8 cellular contexts compared by ENCODE assay signal in the genomic region with DNA sequence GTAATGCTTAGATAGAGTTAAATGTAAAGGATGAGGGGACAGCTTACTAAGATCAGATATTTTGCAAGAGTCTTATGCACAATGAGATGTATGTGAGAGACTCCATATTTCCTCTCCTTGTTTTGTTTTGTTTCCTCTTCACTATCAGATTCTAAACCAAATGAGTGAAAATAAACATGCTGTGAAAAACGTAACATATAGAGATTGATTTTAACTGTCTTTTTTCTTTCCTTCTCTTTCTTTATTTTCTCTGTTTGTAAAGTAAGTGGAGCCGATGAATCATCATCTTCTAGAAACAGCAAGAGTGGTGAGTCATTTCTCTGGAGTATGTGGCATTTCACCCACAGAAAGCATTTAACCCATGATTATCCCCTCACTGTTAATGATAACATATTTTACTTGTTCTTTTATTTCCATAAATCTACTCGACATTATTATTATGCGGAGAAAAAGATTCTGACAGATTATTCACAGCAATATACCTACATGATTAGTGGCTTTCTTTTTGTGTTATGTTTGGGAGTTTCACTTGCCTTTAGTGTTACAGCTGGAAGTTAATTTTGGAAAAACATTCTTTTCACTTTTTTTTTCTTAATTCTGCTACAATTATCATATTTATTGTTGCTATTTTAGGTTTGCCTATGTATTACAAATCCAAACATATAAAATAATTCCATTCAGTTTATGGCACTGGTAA. TPM values are rescaled to one million over a fixed set of nuclear protein-coding genes. Genes with fewer than 3 reads are reported as not detected.
A peak's percentile ranks its signal among the peaks of the same experiment; 100 is the strongest.
DNase-seq lines count a peak whose midpoint lies in the region; ATAC-seq and TF ChIP-seq lines count a peak whose summit lies in the region.

No MANE protein-coding gene starts in this region.

- H3K27me3 Mint-ChIP-seq in central memory CD8-positive, alpha-beta T cell, result no peaks in the 10 kb centered on the region

- H2AFZ ChIP-seq in PC-3 (ENCODE audit: low read length), result no peak overlapping the region

- H3K9me3 ChIP-seq in PC-3 (ENCODE audit: low read length), result no peaks in the 10 kb centered on the region
- H3K9me3 ChIP-seq in mucosa of descending colon, result no peaks in the 10 kb centered on the region

- H3K79me2 ChIP-seq in PC-3 (ENCODE audit: low read length), result peaks cover 29% of the 10 kb centered on the region

- peak; percentile 42 for DNase-seq in AG08396 (ENCODE audit: low spot score)
- DNase-seq in PC-3, result peak; percentile 79
- no peak for DNase-seq in central memory CD8-positive, alpha-beta T cell (ENCODE audit: low spot score in 2 of 2)
- no peak for DNase-seq in mucosa of descending colon
- DNase-seq in D341Med (ENCODE audit: low spot score), result no peak
- DNase-seq in posterior cingulate gyrus, result no peak

- H3K9me3 Mint-ChIP-seq in central memory CD8-positive, alpha-beta T cell, result no peaks in the 10 kb centered on the region

- H3K9ac ChIP-seq in PC-3 (ENCODE audit: low read length), result peak overlapping the region; percentile 52

- H3K4me3 Mint-ChIP-seq in central memory CD8-positive, alpha-beta T cell, result peak overlapping the region; percentile 56

- peak overlapping the region; percentile 90 for H3K27ac Mint-ChIP-seq in central memory CD8-positive, alpha-beta T cell (ENCODE audit: low read depth)

- H3F3A ChIP-seq in PC-3 (ENCODE audit: low read length, unreplicated experiment), result peaks cover 13% of the 10 kb centered on the region

- peak; percentile 81 for ATAC-seq in GM18520 (IDR thresholded peaks at IDR 0.05; ENCODE audit: unreplicated experiment)
- peak; percentile 78 for ATAC-seq in HG02973 (IDR thresholded peaks at IDR 0.05; ENCODE audit: unreplicated experiment)
- peak; percentile 23 for ATAC-seq in PC-3
- ATAC-seq in central memory CD8-positive, alpha-beta T cell (replicated peaks; ENCODE audit: extremely low read depth, poor library complexity, severe bottlenecking), result peak; percentile 42
- peak; percentile 76 for ATAC-seq in mucosa of descending colon

- peaks cover 63% of the 10 kb centered on the region for H3K4me1 ChIP-seq in PC-3 (ENCODE audit: insufficient read depth, low read length)
- peaks cover under 1% of the 10 kb centered on the region for H3K4me1 ChIP-seq in mucosa of descending colon (ENCODE audit: low read depth)

- H3K9me2 ChIP-seq in PC-3 (replicated peaks; ENCODE audit: low read length), result no peaks in the 10 kb centered on the region

- H3K27me3 ChIP-seq in PC-3 (ENCODE audit: low read length), result no peaks in the 10 kb centered on the region

- H3K4me3 ChIP-seq in PC-3 (ENCODE audit: low read length) (peak overlapping the region; percentile 52), mucosa of descending colon (no peak overlapping the region)

- intact Hi-C loops in PC-3 (cut with micrococcal nuclease), result loop anchor here (1.0 to 5.0 kb wide), 4 partner anchors 17 to 622 kb away; no protein-coding TSS in a partner anchor
- intact Hi-C loops in mucosa of descending colon (cut with DNase I, micrococcal nuclease), result no loop called here
- intact Hi-C loops in posterior cingulate gyrus (cut with DNase I), result no loop called here

- peaks cover 25% of the 10 kb centered on the region for H4K20me1 ChIP-seq in PC-3 (ENCODE audit: low read length)

- peak overlapping the region; percentile 90 for H3K27ac ChIP-seq in PC-3 (ENCODE audit: low read length)

- peak overlapping the region; percentile 81 for H3K4me2 ChIP-seq in PC-3 (ENCODE audit: low read length)

- BruUV-seq in PC-3 (replicated peaks; lab: Mats Ljungman, UMichigan), result no TSS peak

- peaks cover 34% of the 10 kb centered on the region for H3K4me1 Mint-ChIP-seq in central memory CD8-positive, alpha-beta T cell

- POLR2A ChIA-PET in PC-3 (lab: Charles Lee; ENCODE audit: unreplicated experiment), result no interaction called here

- CTCF ChIA-PET in PC-3 (lab: Charles Lee), result no interaction called here

- H3K36me3 Mint-ChIP-seq in central memory CD8-positive, alpha-beta T cell (ENCODE audit: insufficient read depth), result peaks cover 18% of the 10 kb centered on the region

- TF ChIP-seq CTCF in PC-3 (conservative IDR thresholded peaks at IDR 0.05; ENCODE audit: low read depth, low read length) (no peak), mucosa of descending colon (IDR thresholded peaks at IDR 0.05) (no peak)

- H3K36me3 ChIP-seq in PC-3 (ENCODE audit: low read depth, low read length), result peaks cover 6% of the 10 kb centered on the region
- no peaks in the 10 kb centered on the region for H3K36me3 ChIP-seq in mucosa of descending colon (ENCODE audit: low read depth)

RNA-seq across cellular contexts. Expression of gene ANXA1, which starts 2.1 kb away (rescaled TPM):
- total RNA-seq in PC-3 (2014; rRNA removed) (176 and 192 TPM in 2 replicates), mucosa of descending colon (10 to 100 TPM; 12.8 to 69.3 (median 53.1) TPM)

Comparison
In these comparisons a context has a peak if more than half of its experiments do, and no peak if none do; other contexts are left out.
1. DNase-seq: peak in AG08396 (single experiment) and PC-3 (single experiment); none in central memory CD8-positive, alpha-beta T cell (0 of 2), mucosa of descending colon (0 of 3), D341Med (single experiment) and posterior cingulate gyrus (0 of 10).
2. ATAC-seq: peak in every context shown above with its lines; median percentile 81 in GM18520; 78 in HG02973; 76 in mucosa of descending colon; 42 in central memory CD8-positive, alpha-beta T cell; 23 in PC-3.